13 cellular contexts compared by ENCODE assay signal in genomic region chr1:179038528-179039281, GRCh38. TPM values are rescaled to one million over a fixed set of nuclear protein-coding genes. Genes with fewer than 3 reads are reported as not detected.
DNase-seq lines count a peak whose midpoint lies in the region; FAIRE-seq and TF ChIP-seq lines count a peak whose summit lies in the region.
"Had no signal": no experiment of that assay in that cellular context is flagged by ENCODE, and none has a peak within 500 bp of the region (broad histone marks: within the 10 kb centered on the region; RNA-seq: fewer than 3 reads in every experiment).

No MANE protein-coding gene starts in this region.

- DNase-seq in NCI-H510A treated with DMSO at 0.1 percent for 48 hours (lab: John Stamatoyannopoulos, UW) (peak; percentile 28), NCI-H510A (lab: John Stamatoyannopoulos, UW) (no peak), immature natural killer cell (no peak), T-helper 9 cell (no peak), H4 (ENCODE audit: low spot score) (no peak), D721Med (ENCODE audit: insufficient read length, low spot score) (no peak)
- no peak for DNase-seq in T-helper 2 cell treated with Interferon-gamma antibody and Interleukin-4, amounts not matched to agents 5 μg/mL and 100 μg/mL, for 36 hours (ENCODE audit: low spot score)
- DNase-seq: ACHN; activated T-cell treated with anti-CD3 and anti-CD28 coated beads, Interleukin-2, amount 50 U/mL, for 48 hours; NCI-H2107; uterus had no signal

- H3K4me3 ChIP-seq in HEK293 (ENCODE audit: low read depth, low read length) = no peak overlapping the region
- H3K4me3 ChIP-seq: uterus had no signal

- H3K4me3 Mint-ChIP-seq in T-helper 2 cell treated with Interferon-gamma antibody and Interleukin-4, amounts not matched to agents 5 μg/mL and 100 μg/mL, for 36 hours = peak overlapping the region; percentile 58
- peak overlapping the region in 3 of 5 donors; percentile 15 to 27 (median 21) for H3K4me3 Mint-ChIP-seq in immature natural killer cell

- no peaks in the 10 kb centered on the region for H3K4me1 ChIP-seq in HEK293 (ENCODE audit: control insufficient read depth, insufficient read depth, low read length)

- POLR2A ChIA-PET in HEK293 (lab: Yijun Ruan, JAX) = interaction anchor here (0.6 to 1.3 kb wide), 3 partner anchors 10 to 121 kb away, joined by 3 read pairs; partner anchors contain the start of gene TOR3A

- peaks cover 48% of the 10 kb centered on the region for H3K4me1 Mint-ChIP-seq in T-helper 2 cell treated with Interferon-gamma antibody and Interleukin-4, amounts not matched to agents 5 μg/mL and 100 μg/mL, for 36 hours (ENCODE audit: low read depth)
- peaks cover 51 to 69% of the 10 kb centered on the region in 2 donors for H3K4me1 Mint-ChIP-seq in immature natural killer cell

- no peaks in the 10 kb centered on the region for H3K9me3 Mint-ChIP-seq in T-helper 2 cell treated with Interferon-gamma antibody and Interleukin-4, amounts not matched to agents 5 μg/mL and 100 μg/mL, for 36 hours
- no peaks in the 10 kb centered on the region for H3K9me3 Mint-ChIP-seq in immature natural killer cell

- H3K27ac Mint-ChIP-seq in T-helper 2 cell treated with Interferon-gamma antibody and Interleukin-4, amounts not matched to agents 5 μg/mL and 100 μg/mL, for 36 hours = peak overlapping the region; percentile 85
- H3K27ac Mint-ChIP-seq in immature natural killer cell = peak overlapping the region in 4 of 6 donors; percentile 19 to 44 (median 32)

- no peaks in the 10 kb centered on the region for H3K36me3 ChIP-seq in HEK293 (ENCODE audit: control insufficient read depth in 2 of 2, insufficient read depth in 1 of 2, low read length in 2 of 2)
- H3K36me3 ChIP-seq: uterus had no signal

- peaks cover 18% of the 10 kb centered on the region for H3K36me3 Mint-ChIP-seq in T-helper 2 cell treated with Interferon-gamma antibody and Interleukin-4, amounts not matched to agents 5 μg/mL and 100 μg/mL, for 36 hours (ENCODE audit: low read depth)
- no peaks in the 10 kb centered on the region for H3K36me3 Mint-ChIP-seq in immature natural killer cell

- FAIRE-seq in D721Med (lab: Jason Lieb, UNC) = no peak
- FAIRE-seq: islet of Langerhans had no signal

- no peaks in the 10 kb centered on the region for H3K27me3 Mint-ChIP-seq in T-helper 2 cell treated with Interferon-gamma antibody and Interleukin-4, amounts not matched to agents 5 μg/mL and 100 μg/mL, for 36 hours (ENCODE audit: low read depth)
- no peaks in the 10 kb centered on the region for H3K27me3 Mint-ChIP-seq in immature natural killer cell (ENCODE audit: low read depth in 3 of 3)

- CTCF ChIA-PET in HEK293 (lab: Yijun Ruan, JAX) = no interaction called here

- H3K27ac ChIP-seq in HEK293 (ENCODE audit: extremely low read depth, low read depth, low read length) = no peak overlapping the region
- H3K27ac ChIP-seq: uterus had no signal

- TF ChIP-seq CTCF in HEK293 (tag by site-specific recombination; IDR thresholded peaks at IDR 0.05) (no peak), D721Med (IDR thresholded peaks at IDR 0.05; ENCODE audit: insufficient read depth, missing control alignments) (no peak)

- no peaks in the 10 kb centered on the region for H3K9me3 ChIP-seq in HEK293 (ENCODE audit: control insufficient read depth, insufficient read depth, low read depth, low read length)
- H3K9me3 ChIP-seq: uterus had no signal

TF ChIP-seq in HEK293, 187 proteins besides CTCF, POLR2A, EP300 and RAD21:
- TF ChIP-seq OSR2 (tag by site-specific recombination; IDR thresholded peaks at IDR 0.05) = no peak
- no peak for TF ChIP-seq ZNF302 (tag by site-specific recombination; IDR thresholded peaks at IDR 0.05; ENCODE audit: low read depth)
- no peak for TF ChIP-seq ZNF26 (tag by site-specific recombination; IDR thresholded peaks at IDR 0.05)
- TF ChIP-seq ZFP3 (tag by site-specific recombination; IDR thresholded peaks at IDR 0.05; ENCODE audit: low read depth) = no peak
- TF ChIP-seq SETDB1 (IDR thresholded peaks at IDR 0.05; ENCODE audit: insufficient read length, low read length) = peak; percentile 53
- 0 out of 2 replicates have a peak, but pooled peaks have one; percentile 30 for TF ChIP-seq ZNF140 (tag by site-specific recombination; IDR thresholded peaks at IDR 0.05)
- no peak for TF ChIP-seq ZEB2 (tag by site-specific recombination; IDR thresholded peaks at IDR 0.05)
- peak; percentile 54 for TF ChIP-seq PRDM6 (tag by site-specific recombination; IDR thresholded peaks at IDR 0.05)
- no peak for TF ChIP-seq ZNF114 (tag by site-specific recombination; IDR thresholded peaks at IDR 0.05)
- TF ChIP-seq PRDM1 (tag by site-specific recombination; IDR thresholded peaks at IDR 0.05) = peak; percentile 33; the same call in 1 of the 2 replicates
- no peak for TF ChIP-seq ZNF155 (tag by site-specific recombination; IDR thresholded peaks at IDR 0.05)
- TF ChIP-seq YY1 (tag by site-specific recombination; IDR thresholded peaks at IDR 0.05) = no peak
- no peak for TF ChIP-seq ZNF274 (IDR thresholded peaks at IDR 0.05; ENCODE audit: low read length)
- no peak for TF ChIP-seq ZNF274 (tag by site-specific recombination; IDR thresholded peaks at IDR 0.05; ENCODE audit: borderline replicate concordance)
- TF ChIP-seq ZNF266 (tag by site-specific recombination; IDR thresholded peaks at IDR 0.05; ENCODE audit: low read depth) = no peak
- peak; percentile 36; the same call in 1 of the 2 replicates for TF ChIP-seq ZNF664 (tag by site-specific recombination; IDR thresholded peaks at IDR 0.05)
- no peak for TF ChIP-seq ZBTB8A (tag by site-specific recombination; IDR thresholded peaks at IDR 0.05)
- no peak for TF ChIP-seq ZNF23 (tag by site-specific recombination; IDR thresholded peaks at IDR 0.05; ENCODE audit: borderline replicate concordance)
- no peak for TF ChIP-seq ZNF654 (tag by site-specific recombination; IDR thresholded peaks at IDR 0.05; ENCODE audit: low read depth)
- TF ChIP-seq ZNF600 (tag by site-specific recombination; IDR thresholded peaks at IDR 0.05) = 0 out of 2 replicates have a peak, but pooled peaks have one; percentile 15
- TF ChIP-seq ZNF513 (tag by site-specific recombination; IDR thresholded peaks at IDR 0.05) = no peak
- no peak for TF ChIP-seq HOXC10 (CRISPR knock-in tag; IDR thresholded peaks at IDR 0.05)
- TF ChIP-seq ZNF292 (tag by site-specific recombination; IDR thresholded peaks at IDR 0.05; ENCODE audit: borderline replicate concordance, low read depth) = no peak

RNA-seq across cellular contexts. Expression of gene FAM20B, which starts 13.0 kb away (rescaled TPM):
- 10 to 100 TPM in 2 of 3 donors, 1 to 10 TPM in 1; 8.1 to 13.1 (median 10.9) TPM for polyA plus RNA-seq in immature natural killer cell
- 27.5 and 28.3 TPM in 2 replicates for total RNA-seq in H4 (2014; rRNA removed; shearing (Covaris generic))

RNA-seq across cellular contexts. Expression of gene TOR3A, which starts 43.2 kb away (rescaled TPM):
- polyA plus RNA-seq in immature natural killer cell = 10 to 100 TPM; 41.3 to 64.3 (median 45.2) TPM
- 34.1 and 42.4 TPM in 2 replicates for total RNA-seq in H4 (2014; rRNA removed; shearing (Covaris generic))
